ENCODE assay signal across 19 cellular contexts in the genomic region with DNA sequence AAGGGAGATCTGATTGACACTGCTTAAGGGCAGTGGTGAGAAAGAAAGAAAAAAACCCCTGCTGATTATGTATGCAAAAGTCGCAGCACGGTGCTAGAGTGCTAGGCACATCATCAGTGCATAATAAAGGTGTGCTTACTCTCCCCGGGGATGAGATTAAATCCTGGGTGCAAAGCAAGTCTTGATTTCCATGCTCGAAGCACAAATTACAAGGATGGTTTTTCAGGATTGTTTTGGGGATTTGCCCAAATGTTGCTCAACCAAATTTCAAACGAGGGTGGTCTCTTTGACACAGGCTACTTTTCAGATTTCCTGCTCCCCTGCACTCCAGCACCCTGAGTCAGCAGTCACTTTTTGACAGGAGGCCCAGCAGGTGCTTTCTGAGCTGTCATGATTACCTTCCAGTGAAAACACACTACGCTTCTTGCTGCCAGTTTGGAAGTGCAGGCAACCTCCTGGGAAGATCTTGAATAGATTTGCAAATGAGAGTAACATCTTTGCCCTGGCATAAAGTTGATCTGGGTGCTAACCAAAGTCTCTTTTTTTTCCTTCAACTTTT.
DNase-seq lines count a peak whose midpoint lies in the region; ATAC-seq and TF ChIP-seq lines count a peak whose summit lies in the region.
"Had no signal": no experiment of that assay in that cellular context is flagged by ENCODE, and none has a peak within 500 bp of the region (broad histone marks: within the 10 kb centered on the region; RNA-seq: fewer than 3 reads in every experiment).

No MANE protein-coding gene starts in this region.

- H3K4me2 ChIP-seq in H9 (ENCODE audit: insufficient read depth, insufficient read length, low read length) (peak overlapping the region; percentile 13), neural progenitor cell (peak overlapping the region; percentile 25)
- H3K4me2 ChIP-seq: BLaER1 had no signal

- no peak overlapping the region for H3K18ac ChIP-seq in H9 (ENCODE audit: insufficient read length, low read depth, low read length)

- no peak overlapping the region for H2BK12ac ChIP-seq in H9 (ENCODE audit: insufficient read length, low read depth, low read length)

- peak overlapping the region; percentile 33 to 38; a peak in 4 of 5 replicates for H3K4me3 Mint-ChIP-seq in H9
- peak overlapping the region; percentile 24 for H3K4me3 Mint-ChIP-seq in WTC11
- no peak overlapping the region for H3K4me3 Mint-ChIP-seq in neural progenitor cell
- H3K4me3 Mint-ChIP-seq: CD4-positive, CD25-positive, alpha-beta regulatory T cell had no signal

- no peaks in the 10 kb centered on the region for H3K79me2 ChIP-seq in H9 (ENCODE audit: insufficient read depth, low read length)
- H3K79me2 ChIP-seq in neural progenitor cell (ENCODE audit: low read depth) = no peaks in the 10 kb centered on the region

- H3K36me3 Mint-ChIP-seq in H9 (ENCODE audit: insufficient read depth in 1 of 3, low read depth in 3 of 3) (peaks cover 0 to 12% (median 7%) of the 10 kb centered on the region in 3 experiments; a peak in 5 of 7 replicates), WTC11 (no peaks in the 10 kb centered on the region), neural progenitor cell (no peaks in the 10 kb centered on the region)
- H3K36me3 Mint-ChIP-seq: CD4-positive, CD25-positive, alpha-beta regulatory T cell had no signal

- POLR2A ChIA-PET in WTC11 (lab: Charles Lee) = interaction anchor here (0.5 kb wide), 1 partner anchor 43 kb away, joined by 3 read pairs; no protein-coding TSS in a partner anchor

- H2BK15ac ChIP-seq in H9 (ENCODE audit: low read depth, low read length) = no peak overlapping the region

- CTCF ChIA-PET in WTC11 (lab: Charles Lee) = interaction anchor here (0.7 to 1.1 kb wide), 2 partner anchors 9 to 226 kb away, joined by 4 read pairs; no protein-coding TSS in a partner anchor

- peaks cover 12% of the 10 kb centered on the region for H3F3A ChIP-seq in neural progenitor cell (ENCODE audit: low read depth)

- H3K9ac ChIP-seq in H9 (ENCODE audit: extremely low read depth, insufficient read length, low read length) = no peak overlapping the region
- H3K9ac ChIP-seq in iPS-20b (ENCODE audit: low read depth, low read length) = no peak overlapping the region
- no peak overlapping the region for H3K9ac ChIP-seq in neural progenitor cell
- H3K9ac ChIP-seq: BLaER1 had no signal

- H3K56ac ChIP-seq in H9 (ENCODE audit: insufficient read length, low read depth, low read length) = no peak overlapping the region

- H3K4me1 ChIP-seq in H9 (ENCODE audit: insufficient read depth, low read length) (peaks cover 11% of the 10 kb centered on the region; the same call in 1 of the 2 replicates), iPS-20b (ENCODE audit: insufficient read depth, low read length) (peaks cover 31% of the 10 kb centered on the region), neural progenitor cell (peaks cover 20% of the 10 kb centered on the region)
- H3K4me1 ChIP-seq: BLaER1 had no signal

- no peak overlapping the region for H3K14ac ChIP-seq in H9 (ENCODE audit: insufficient read depth, low read length)

- no CpG with 5 or more reads among the region's 6 CpGs for WGBS in H9 (ENCODE audit: extremely low coverage, insufficient read length, low lambda C conversion rate)

- H3K27me3 Mint-ChIP-seq in H9 (ENCODE audit: low read depth) (peaks cover 2% of the 10 kb centered on the region), WTC11 (ENCODE audit: low read depth) (no peaks in the 10 kb centered on the region), neural progenitor cell (ENCODE audit: insufficient read depth, low read depth) (peaks cover 6% of the 10 kb centered on the region)

- no peak overlapping the region for H3K23ac ChIP-seq in H9 (ENCODE audit: insufficient read length, low read depth, low read length)

- H3K4ac ChIP-seq in H9 (ENCODE audit: low read depth, low read length) = no peak overlapping the region

- ATAC-seq in WTC11 (peak; percentile 47), HG02678 (IDR thresholded peaks at IDR 0.05; ENCODE audit: unreplicated experiment) (no peak), HG03457 (IDR thresholded peaks at IDR 0.05; ENCODE audit: unreplicated experiment) (no peak)
- ATAC-seq: HepG2 had no signal

- H3K36me3 ChIP-seq in iPS-20b (ENCODE audit: insufficient read depth, low read depth, low read length) (no peaks in the 10 kb centered on the region), neural progenitor cell (no peaks in the 10 kb centered on the region)
- H3K36me3 ChIP-seq: BLaER1 had no signal

- no peaks in the 10 kb centered on the region for H3K23me2 ChIP-seq in H9 (ENCODE audit: insufficient read length, low read depth, low read length, poor library complexity, severe bottlenecking)

- no peaks in the 10 kb centered on the region for H3K79me1 ChIP-seq in H9 (ENCODE audit: insufficient read depth, low read depth, low read length, poor library complexity, severe bottlenecking)

- no peak overlapping the region for H2BK5ac ChIP-seq in H9 (ENCODE audit: insufficient read length, low read length)

- H3K4me1 Mint-ChIP-seq in H9 (peaks cover 61 to 62% of the 10 kb centered on the region in 2 experiments), WTC11 (peaks cover 53% of the 10 kb centered on the region), neural progenitor cell (peaks cover 35% of the 10 kb centered on the region)
- H3K4me1 Mint-ChIP-seq: CD4-positive, CD25-positive, alpha-beta regulatory T cell had no signal

- TF ChIP-seq CTCF in H9 (conservative IDR thresholded peaks at IDR 0.05) = no peak
- no peak for TF ChIP-seq CTCF in WTC11 (IDR thresholded peaks at IDR 0.05)
- TF ChIP-seq CTCF in neural progenitor cell (IDR thresholded peaks at IDR 0.05) = no peak

- H3K27ac ChIP-seq in H9 (ENCODE audit: insufficient read length, low read depth, low read length) = no peak overlapping the region
- H3K27ac ChIP-seq in iPS-20b (ENCODE audit: low read length) = no peak overlapping the region
- H3K27ac ChIP-seq in neural progenitor cell = no peak overlapping the region
- H3K27ac ChIP-seq: BLaER1, SK-N-MC had no signal

- H2AFZ ChIP-seq in H9 (ENCODE audit: low read length) (no peak overlapping the region), neural progenitor cell (replicated peaks) (no peak overlapping the region)

- peak overlapping the region; percentile 43; the same call in 1 of the 2 replicates for H3K4me3 ChIP-seq in iPS-20b (ENCODE audit: low read length)
- no peak overlapping the region for H3K4me3 ChIP-seq in neural progenitor cell
- H3K4me3 ChIP-seq: BLaER1, SK-N-MC had no signal

- H4K5ac ChIP-seq in H9 (ENCODE audit: insufficient read length, low read depth, low read length) = no peak overlapping the region

- H3K9me3 Mint-ChIP-seq in H9 (peaks cover 8 to 9% of the 10 kb centered on the region in 2 experiments), WTC11 (peaks cover 15% of the 10 kb centered on the region), neural progenitor cell (peaks cover 2% of the 10 kb centered on the region)

- H2BK120ac ChIP-seq in H9 (ENCODE audit: low read depth, low read length, poor library complexity, severe bottlenecking) = no peak overlapping the region

- no peak overlapping the region for H3T11ph ChIP-seq in H9 (ENCODE audit: low read length)

- H2AK5ac ChIP-seq in H9 (ENCODE audit: insufficient read length, low read length) = no peak overlapping the region

- H4K91ac ChIP-seq in H9 (ENCODE audit: insufficient read length, low read depth, low read length) = no peak overlapping the region

- no peak overlapping the region for H2BK20ac ChIP-seq in H9 (ENCODE audit: low read depth, low read length, poor library complexity, severe bottlenecking)

- no peak overlapping the region for H4K8ac ChIP-seq in H9 (replicated peaks; ENCODE audit: insufficient read length, low read depth, low read length)

- H3K27ac Mint-ChIP-seq in H9 (peak overlapping the region in 2 of 3 experiments; percentile 10 to 67; a peak in 3 of 7 replicates), WTC11 (peak overlapping the region; percentile 14; the same call in 1 of the 2 replicates), neural progenitor cell (no peak overlapping the region)
- H3K27ac Mint-ChIP-seq: CD4-positive, CD25-positive, alpha-beta regulatory T cell had no signal

- H3K27me3 ChIP-seq in H9 (ENCODE audit: insufficient read depth, low read length) (no peaks in the 10 kb centered on the region), iPS-20b (ENCODE audit: insufficient read depth, low read length) (no peaks in the 10 kb centered on the region), neural progenitor cell (no peaks in the 10 kb centered on the region)
- H3K27me3 ChIP-seq: BLaER1 had no signal

- H3K9me3 ChIP-seq in H9 (ENCODE audit: control insufficient read depth, low read depth, low read length) (no peaks in the 10 kb centered on the region), iPS-20b (ENCODE audit: insufficient read depth, low read depth, low read length) (no peaks in the 10 kb centered on the region), neural progenitor cell (ENCODE audit: low read depth) (no peaks in the 10 kb centered on the region)
- H3K9me3 ChIP-seq: BLaER1 had no signal

- DNase-seq in H9 (no peak), WTC11 (ENCODE audit: low spot score) (no peak), neural progenitor cell (ENCODE audit: low spot score) (no peak), NCI-H2171 treated with DMSO at 0.1 percent for 48 hours (lab: John Stamatoyannopoulos, UW) (no peak)
- DNase-seq: CD4-positive, CD25-positive, alpha-beta regulatory T cell; Karpas-422; NCI-H1092; NCI-H1417 treated with DMSO at 0.1 percent for 48 hours; NCI-H1694 treated with DMSO at 0.1 percent for 48 hours; NCI-H2081; NCI-H226; NCI-H510A; SIG-M5 had no signal

- no peaks in the 10 kb centered on the region for H4K20me1 ChIP-seq in H9 (ENCODE audit: control insufficient read depth, insufficient read depth, insufficient read length)
- H4K20me1 ChIP-seq in neural progenitor cell (ENCODE audit: low read depth) = no peaks in the 10 kb centered on the region
- H4K20me1 ChIP-seq: BLaER1 had no signal

TF ChIP-seq in WTC11, 78 proteins besides CTCF, POLR2A, EP300 and RAD21:
- no peak for TF ChIP-seq GTF2I (CRISPR knock-in tag; conservative IDR thresholded peaks at IDR 0.05)
- peak; percentile 78 for TF ChIP-seq ZNF423 (CRISPR knock-in tag; IDR thresholded peaks at IDR 0.05)
- TF ChIP-seq TEAD1 (CRISPR knock-in tag; IDR thresholded peaks at IDR 0.05) = 0 out of 2 replicates have a peak, but pooled peaks have one; percentile 40
